Comparison of ENCODE assay signal across 13 cellular contexts in the genomic region with DNA sequence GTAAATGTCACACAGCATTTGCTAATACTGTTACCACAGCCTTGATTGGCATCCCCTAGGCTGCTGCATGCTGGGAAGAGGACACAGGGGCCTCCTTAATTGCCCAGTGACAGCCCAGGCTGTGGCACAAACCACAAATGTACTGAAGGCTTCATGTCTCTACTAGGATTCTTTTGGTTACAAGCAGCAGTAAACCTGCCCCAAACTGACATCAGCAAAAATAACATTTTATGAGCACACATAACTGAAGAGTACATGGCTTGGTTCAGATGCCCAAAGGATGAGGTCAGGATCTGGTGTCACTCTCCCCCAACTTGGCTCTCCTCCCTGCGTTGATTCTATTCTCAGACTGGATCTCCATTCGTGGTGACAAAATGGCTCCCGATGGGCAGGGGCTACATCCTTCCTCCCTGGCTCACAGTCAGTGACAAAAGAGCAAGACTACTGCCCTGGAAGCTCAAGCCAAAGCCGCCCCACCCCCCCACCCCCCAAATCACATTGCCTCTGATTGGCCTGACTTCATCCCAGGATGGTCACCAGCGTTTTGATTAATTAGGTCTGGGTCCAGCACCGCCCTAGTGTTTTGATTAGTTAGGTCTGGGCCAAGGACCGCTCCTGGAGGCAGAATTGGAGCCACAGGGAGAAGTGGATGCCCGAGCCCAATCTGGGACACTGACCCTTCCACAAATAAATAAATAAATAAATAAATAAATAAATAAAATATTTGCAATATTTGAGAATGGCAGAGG.
DNase-seq lines count a peak whose midpoint lies in the region; FAIRE-seq and TF ChIP-seq lines count a peak whose summit lies in the region.
"Had no signal": no experiment of that assay in that cellular context is flagged by ENCODE, and none has a peak within 500 bp of the region (broad histone marks: within the 10 kb centered on the region; RNA-seq: fewer than 3 reads in every experiment).

No MANE protein-coding gene starts in this region.

- no peak overlapping the region for H3K4me3 ChIP-seq in esophagus (ENCODE audit: low read depth in 1 of 2, low read length in 2 of 2)
- H3K4me3 ChIP-seq in sigmoid colon: no peak overlapping the region
- no peak overlapping the region for H3K4me3 ChIP-seq in dorsolateral prefrontal cortex

- peak; percentile 65 to 98 (median 90) for TF ChIP-seq EP300 in sigmoid colon (IDR thresholded peaks at IDR 0.05)

- TF ChIP-seq POLR2A in sigmoid colon (IDR thresholded peaks at IDR 0.05): no peak

- peak overlapping the region; percentile 33 to 35 for H3K27ac ChIP-seq in esophagus (ENCODE audit: low read depth in 2 of 2, low read length in 1 of 2)
- H3K27ac ChIP-seq in sigmoid colon: peak overlapping the region; percentile 49 to 87 (median 82)
- peak overlapping the region in 8 of 59 donors; percentile 2 to 65 (median 48) for H3K27ac ChIP-seq in dorsolateral prefrontal cortex
- H3K27ac ChIP-seq: HL-60 had no signal

- no peak for FAIRE-seq in frontal cortex (lab: Jason Lieb, UNC)

- H3K27me3 ChIP-seq in esophagus (ENCODE audit: control insufficient read depth in 1 of 2, insufficient read depth in 2 of 2, low read length in 2 of 2) (no peaks in the 10 kb centered on the region), sigmoid colon (no peaks in the 10 kb centered on the region), dorsolateral prefrontal cortex (no peaks in the 10 kb centered on the region)

- 81 to 85% methylated on average over 8 of the region's 8 CpGs for WGBS in esophagus, 2 donors
- 92 to 95% methylated on average over 8 of the region's 8 CpGs for WGBS in sigmoid colon, 2 donors

- H3K36me3 ChIP-seq in esophagus (ENCODE audit: control insufficient read depth in 2 of 2, insufficient read depth in 2 of 2, low read length in 1 of 2) (no peaks in the 10 kb centered on the region), sigmoid colon (no peaks in the 10 kb centered on the region)

- no peaks in the 10 kb centered on the region for H3K9me3 ChIP-seq in esophagus (ENCODE audit: control insufficient read depth in 2 of 2, insufficient read depth in 1 of 2, low read depth in 1 of 2, low read length in 1 of 2)
- H3K9me3 ChIP-seq in sigmoid colon: no peaks in the 10 kb centered on the region

- intact Hi-C loops in sigmoid colon (cut with DNase I) (loop anchor here (2.0 to 5.0 kb wide), 3 partner anchors 88 to 342 kb away; a partner anchor contains a TSS), dorsolateral prefrontal cortex (cut with DNase I) (no loop called here)

- TF ChIP-seq CTCF in sigmoid colon (IDR thresholded peaks at IDR 0.05): no peak
- TF ChIP-seq CTCF in dorsolateral prefrontal cortex (IDR thresholded peaks at IDR 0.05 in 54 of 56, conservative IDR thresholded peaks at IDR 0.05 in 2 of 56; ENCODE audit: low read depth in 1 of 56, partially characterized antibody in 56 of 56): no peak

- H3K4me1 ChIP-seq in esophagus (ENCODE audit: control insufficient read depth in 2 of 2, insufficient read depth in 2 of 2, low read length in 1 of 2) (peaks cover 0 to 2% of the 10 kb centered on the region in 2 donors), sigmoid colon (peaks cover 0 to 57% (median 48%) of the 10 kb centered on the region in 4 donors)

- DNase-seq in ELR (ENCODE audit: low read depth): peak; percentile 34
- peak; percentile 28 to 74 for DNase-seq in NOMO-1 (lab: John Stamatoyannopoulos, UW; ENCODE audit: unreplicated experiment in 2 of 2)
- peak; percentile 80 for DNase-seq in sigmoid colon
- no peak for DNase-seq in dorsolateral prefrontal cortex
- DNase-seq in NCI-H345 treated with DMSO at 0.1 percent for 48 hours (lab: John Stamatoyannopoulos, UW; ENCODE audit: unreplicated experiment): no peak
- DNase-seq in frontal cortex (ENCODE audit: low spot score in 2 of 2): no peak
- DNase-seq in HT-29 (ENCODE audit: low spot score): no peak
- DNase-seq: activated CD8-positive, alpha-beta T cell treated with anti-CD3 and anti-CD28 coated beads for 36 hours; DMS153; glutamatergic neuron; NCI-H2081 treated with DMSO at 0.1 percent for 48 hours had no signal

Comparison
In these comparisons a context has a peak if more than half of its experiments do, and no peak if none do; other contexts are left out.
1. DNase-seq: peak in ELR (single experiment), NOMO-1 (2 of 2) and sigmoid colon (single experiment); none in dorsolateral prefrontal cortex (0 of 10), NCI-H345 treated with DMSO at 0.1 percent for 48 hours (single experiment), frontal cortex (0 of 2) and HT-29 (single experiment).